9 cellular contexts compared by ENCODE assay signal in genomic region chr4:879730-880079, GRCh38. TPM values are rescaled to one million over a fixed set of nuclear protein-coding genes. Genes with fewer than 3 reads are reported as not detected.
A peak's percentile ranks its signal among the peaks of the same experiment; 100 is the strongest.
DNase-seq lines count a peak whose midpoint lies in the region; ATAC-seq and TF ChIP-seq lines count a peak whose summit lies in the region.
"Had no signal": no experiment of that assay in that cellular context is flagged by ENCODE, and none has a peak within 500 bp of the region (broad histone marks: within the 10 kb centered on the region; RNA-seq: fewer than 3 reads in every experiment).

No MANE protein-coding gene starts in this region.

- CTCF ChIA-PET in CD8-positive, alpha-beta T cell (lab: Charles Lee) = interaction anchor here (0.6 to 1.0 kb wide), 4 partner anchors 14 to 439 kb away, joined by 3 to 4 read pairs (median 3); no protein-coding TSS in a partner anchor
- CTCF ChIA-PET in activated CD4-positive, alpha-beta T cell treated with anti-CD3 and anti-CD28 coated beads, Interleukin-2, amount 10 ng/mL, durations not matched to agents 7 days and 5 days (lab: Charles Lee) = interaction anchor here (1.2 to 1.5 kb wide), 2 partner anchors 18 to 138 kb away, joined by 4 read pairs; no protein-coding TSS in a partner anchor

- H3K27me3 ChIP-seq in CD8-positive, alpha-beta T cell (ENCODE audit: insufficient read depth, low read length) = no peaks in the 10 kb centered on the region
- H3K27me3 ChIP-seq in heart right ventricle = no peaks in the 10 kb centered on the region

- DNase-seq in CD8-positive, alpha-beta T cell = peak in 6 of 7 experiments; percentile 4 to 53 (median 30)
- DNase-seq in activated CD4-positive, alpha-beta T cell treated with anti-CD3 and anti-CD28 coated beads, Interleukin-2, amount 10 ng/mL, durations not matched to agents 7 days and 5 days = peak; percentile 57
- DNase-seq in activated naive CD8-positive, alpha-beta T cell treated with anti-CD3 and anti-CD28 coated beads for 36 hours = peak; percentile 50
- DNase-seq in stimulated activated CD4-positive, alpha-beta T cell treated with anti-CD3 and anti-CD28 coated beads, Interleukin-1b, Interleukin-23, amount 100 ng/mL, for 48 hours = peak; percentile 81
- DNase-seq in heart right ventricle (no peak), globus pallidus (ENCODE audit: low spot score) (no peak), NCI-H1417 treated with DMSO at 0.1 percent for 48 hours (lab: John Stamatoyannopoulos, UW) (no peak)
- DNase-seq: NCI-H2029 had no signal

- peaks cover 23% of the 10 kb centered on the region for H3K4me1 ChIP-seq in CD8-positive, alpha-beta T cell (ENCODE audit: insufficient read depth, low read length)
- H3K4me1 ChIP-seq in heart right ventricle = no peaks in the 10 kb centered on the region

- H3K27me3 Mint-ChIP-seq in CD8-positive, alpha-beta T cell (ENCODE audit: low read depth) = no peaks in the 10 kb centered on the region
- H3K27me3 Mint-ChIP-seq in activated CD4-positive, alpha-beta T cell treated with anti-CD3 and anti-CD28 coated beads, Interleukin-2, amount 10 ng/mL, durations not matched to agents 7 days and 5 days = no peaks in the 10 kb centered on the region
- H3K27me3 Mint-ChIP-seq in activated naive CD8-positive, alpha-beta T cell treated with anti-CD3 and anti-CD28 coated beads for 36 hours = no peaks in the 10 kb centered on the region

- peaks cover 26% of the 10 kb centered on the region for H3K36me3 ChIP-seq in CD8-positive, alpha-beta T cell (ENCODE audit: insufficient read depth, low read length)
- H3K36me3 ChIP-seq in heart right ventricle = peaks cover 0 to 100% (median 71%) of the 10 kb centered on the region in 9 donors

- intact Hi-C loops in CD8-positive, alpha-beta T cell (cut with DNase I, micrococcal nuclease) = loop anchor here (2.0 to 10.0 kb wide), 3 partner anchors 53 to 107 kb away; partner anchors contain the start of genes GAK (in 2 of the 2), TMEM175 (in 2 of the 2) and IDUA (in 1 of the 2)
- intact Hi-C loops in heart right ventricle (cut with DNase I) = no loop called here

- H3K9me3 Mint-ChIP-seq in CD8-positive, alpha-beta T cell = no peaks in the 10 kb centered on the region
- H3K9me3 Mint-ChIP-seq in activated CD4-positive, alpha-beta T cell treated with anti-CD3 and anti-CD28 coated beads, Interleukin-2, amount 10 ng/mL, durations not matched to agents 7 days and 5 days = no peaks in the 10 kb centered on the region
- H3K9me3 Mint-ChIP-seq in activated naive CD8-positive, alpha-beta T cell treated with anti-CD3 and anti-CD28 coated beads for 36 hours = no peaks in the 10 kb centered on the region

- H3K4me3 Mint-ChIP-seq in CD8-positive, alpha-beta T cell = peak overlapping the region; percentile 74
- H3K4me3 Mint-ChIP-seq in activated CD4-positive, alpha-beta T cell treated with anti-CD3 and anti-CD28 coated beads, Interleukin-2, amount 10 ng/mL, durations not matched to agents 7 days and 5 days = peak overlapping the region; percentile 63
- peak overlapping the region; percentile 71 for H3K4me3 Mint-ChIP-seq in activated naive CD8-positive, alpha-beta T cell treated with anti-CD3 and anti-CD28 coated beads for 36 hours

- peak overlapping the region; percentile 92 for H3K27ac Mint-ChIP-seq in CD8-positive, alpha-beta T cell
- peak overlapping the region; percentile 96 for H3K27ac Mint-ChIP-seq in activated CD4-positive, alpha-beta T cell treated with anti-CD3 and anti-CD28 coated beads, Interleukin-2, amount 10 ng/mL, durations not matched to agents 7 days and 5 days
- peak overlapping the region; percentile 96 for H3K27ac Mint-ChIP-seq in activated naive CD8-positive, alpha-beta T cell treated with anti-CD3 and anti-CD28 coated beads for 36 hours

- POLR2A ChIA-PET in CD8-positive, alpha-beta T cell (lab: Charles Lee) = interaction anchor here (0.7 to 2.7 kb wide), 3 partner anchors 52 to 108 kb away, joined by 3 to 8 read pairs (median 4); partner anchors contain the start of genes GAK and TMEM175
- POLR2A ChIA-PET in activated CD4-positive, alpha-beta T cell treated with anti-CD3 and anti-CD28 coated beads, Interleukin-2, amount 10 ng/mL, durations not matched to agents 7 days and 5 days (lab: Charles Lee) = interaction anchor here (1.0 kb wide), 1 partner anchor 53 kb away, joined by 3 read pairs; the partner anchor contains the start of genes GAK and TMEM175

- peak; percentile 67 for ATAC-seq in CD8-positive, alpha-beta T cell
- no peak for ATAC-seq in heart right ventricle
- no peak for ATAC-seq in HG03196 (IDR thresholded peaks at IDR 0.05; ENCODE audit: unreplicated experiment)

- TF ChIP-seq CTCF in CD8-positive, alpha-beta T cell (IDR thresholded peaks at IDR 0.05) = no peak
- TF ChIP-seq CTCF in heart right ventricle (IDR thresholded peaks at IDR 0.05) = no peak

- no peak overlapping the region for H3K4me3 ChIP-seq in CD8-positive, alpha-beta T cell (ENCODE audit: low read depth, low read length)
- H3K4me3 ChIP-seq in heart right ventricle = no peak overlapping the region

- WGBS in heart right ventricle, 2 donors = 91 to 93% methylated on average over 12 of the region's 12 CpGs

- H3K4me1 Mint-ChIP-seq in CD8-positive, alpha-beta T cell (ENCODE audit: low read depth) = peaks cover 27% of the 10 kb centered on the region
- H3K4me1 Mint-ChIP-seq in activated CD4-positive, alpha-beta T cell treated with anti-CD3 and anti-CD28 coated beads, Interleukin-2, amount 10 ng/mL, durations not matched to agents 7 days and 5 days = peaks cover 28% of the 10 kb centered on the region
- H3K4me1 Mint-ChIP-seq in activated naive CD8-positive, alpha-beta T cell treated with anti-CD3 and anti-CD28 coated beads for 36 hours = peaks cover 19% of the 10 kb centered on the region

- peak overlapping the region; percentile 47 for H3K27ac ChIP-seq in CD8-positive, alpha-beta T cell (ENCODE audit: low read depth, low read length)
- peak overlapping the region in 1 of 10 donors; percentile 77 for H3K27ac ChIP-seq in heart right ventricle

- H3K36me3 Mint-ChIP-seq in CD8-positive, alpha-beta T cell = peaks cover 59% of the 10 kb centered on the region
- H3K36me3 Mint-ChIP-seq in activated CD4-positive, alpha-beta T cell treated with anti-CD3 and anti-CD28 coated beads, Interleukin-2, amount 10 ng/mL, durations not matched to agents 7 days and 5 days (ENCODE audit: low read depth) = peaks cover 48% of the 10 kb centered on the region
- H3K36me3 Mint-ChIP-seq in activated naive CD8-positive, alpha-beta T cell treated with anti-CD3 and anti-CD28 coated beads for 36 hours = peaks cover 13% of the 10 kb centered on the region

- H3K9me3 ChIP-seq in CD8-positive, alpha-beta T cell (ENCODE audit: low read length) = no peaks in the 10 kb centered on the region
- no peaks in the 10 kb centered on the region for H3K9me3 ChIP-seq in heart right ventricle

RNA-seq across cellular contexts. Expression of gene GAK, which starts 52.4 kb away (rescaled TPM):
- total RNA-seq in CD8-positive, alpha-beta T cell = 100 to 1,000 TPM; 161 to 162 TPM
- 100 to 1,000 TPM; 133 to 148 TPM for total RNA-seq in activated CD4-positive, alpha-beta T cell treated with anti-CD3 and anti-CD28 coated beads, Interleukin-2, amount 10 ng/mL, durations not matched to agents 7 days and 5 days
- total RNA-seq in activated naive CD8-positive, alpha-beta T cell treated with anti-CD3 and anti-CD28 coated beads for 36 hours = 10 to 100 TPM; 92.8 to 98.9 TPM
- 10 to 100 TPM; 21.0 to 38.1 (median 26.9) TPM for total RNA-seq in heart right ventricle
- polyA plus RNA-seq in heart right ventricle = 100 to 1,000 TPM in 1 of 2 donors, 10 to 100 TPM in 1; 48.6 to 105 TPM

RNA-seq across cellular contexts. Expression of gene TMEM175, which starts 52.6 kb away (rescaled TPM):
- total RNA-seq in CD8-positive, alpha-beta T cell = 10 to 100 TPM; 44.9 to 47.2 TPM
- 10 to 100 TPM; 38.6 to 51.7 TPM for total RNA-seq in activated CD4-positive, alpha-beta T cell treated with anti-CD3 and anti-CD28 coated beads, Interleukin-2, amount 10 ng/mL, durations not matched to agents 7 days and 5 days
- total RNA-seq in activated naive CD8-positive, alpha-beta T cell treated with anti-CD3 and anti-CD28 coated beads for 36 hours = 10 to 100 TPM; 14.4 to 17.6 TPM
- 10 to 100 TPM; 15.6 to 27.9 (median 19.0) TPM for total RNA-seq in heart right ventricle
- polyA plus RNA-seq in heart right ventricle = 10 to 100 TPM; 16.3 to 49.6 TPM

RNA-seq across cellular contexts. Expression of gene CPLX1, which starts 53.8 kb away (rescaled TPM):
- 1 to 10 TPM; 1.1 to 1.2 TPM for total RNA-seq in CD8-positive, alpha-beta T cell
- under 1 TPM; 0.17 to 0.42 TPM for total RNA-seq in activated CD4-positive, alpha-beta T cell treated with anti-CD3 and anti-CD28 coated beads, Interleukin-2, amount 10 ng/mL, durations not matched to agents 7 days and 5 days
- under 1 TPM in 1 of 2 experiments, not detected in 1; 0.16 TPM for total RNA-seq in activated naive CD8-positive, alpha-beta T cell treated with anti-CD3 and anti-CD28 coated beads for 36 hours
- 1 to 10 TPM; 1.5 to 4.8 (median 2.2) TPM for total RNA-seq in heart right ventricle
- polyA plus RNA-seq in heart right ventricle = 10 to 100 TPM in 1 of 2 donors, 1 to 10 TPM in 1; 2.1 to 10.8 TPM

Comparison
In these comparisons a context has a peak if more than half of its experiments do, and no peak if none do; other contexts are left out.
1. DNase-seq: peak in CD8-positive, alpha-beta T cell (6 of 7), activated CD4-positive, alpha-beta T cell treated with anti-CD3 and anti-CD28 coated beads, Interleukin-2, amount 10 ng/mL, durations not matched to agents 7 days and 5 days (single experiment), activated naive CD8-positive, alpha-beta T cell treated with anti-CD3 and anti-CD28 coated beads for 36 hours (single experiment) and stimulated activated CD4-positive, alpha-beta T cell treated with anti-CD3 and anti-CD28 coated beads, Interleukin-1b, Interleukin-23, amount 100 ng/mL, for 48 hours (single experiment); none in heart right ventricle (0 of 2), globus pallidus (single experiment) and NCI-H1417 treated with DMSO at 0.1 percent for 48 hours (single experiment).
2. intact Hi-C loops: an anchor here in CD8-positive, alpha-beta T cell (2.0 to 10.0 kb wide); none called in heart right ventricle.
3. Peak in every context shown above with its lines, with median percentiles within 50 percentile points of each other: H3K27ac Mint-ChIP-seq and H3K4me3 Mint-ChIP-seq.